In the genomic region with DNA sequence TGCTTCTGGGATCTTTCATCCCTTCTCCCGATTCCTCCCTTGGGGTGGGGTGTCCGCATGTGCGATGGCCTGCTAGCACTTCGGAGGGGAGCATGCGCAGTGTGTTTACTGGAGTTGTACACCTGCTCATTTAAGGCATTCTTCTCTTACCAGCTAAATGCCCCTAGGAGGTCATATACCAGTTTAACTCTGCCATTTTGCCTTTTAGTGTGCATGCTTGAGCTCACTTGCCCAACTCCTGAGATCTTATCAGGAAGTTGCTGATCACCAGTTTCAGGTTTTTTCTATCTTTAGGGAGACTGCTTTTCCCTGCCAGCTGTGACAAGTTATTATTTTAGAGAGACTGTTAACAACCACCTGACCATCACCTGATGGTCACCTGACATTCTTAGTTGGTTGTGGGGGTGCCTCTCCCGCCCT, we compare ENCODE assay signal across 24 cellular contexts.
A peak's percentile ranks its signal among the peaks of the same experiment; 100 is the strongest.
DNase-seq lines count a peak whose midpoint lies in the region; ATAC-seq, FAIRE-seq and TF ChIP-seq lines count a peak whose summit lies in the region.
"Had no signal": no experiment of that assay in that cellular context is flagged by ENCODE, and none has a peak within 500 bp of the region (broad histone marks: within the 10 kb centered on the region; RNA-seq: fewer than 3 reads in every experiment).

No MANE protein-coding gene starts in this region.

- WGBS in K562 (ENCODE audit: insufficient coverage, low coverage, missing lambda C conversion rate), result 8% methylated on average over 6 of the region's 6 CpGs

- no peaks in the 10 kb centered on the region for H3K9me3 Mint-ChIP-seq in type B pancreatic cell
- H3K9me3 Mint-ChIP-seq in T-cell, result no peaks in the 10 kb centered on the region
- H3K9me3 Mint-ChIP-seq: activated CD4-positive, alpha-beta T cell treated with anti-CD3 and anti-CD28 coated beads, Interleukin-2, amount 10 ng/mL, durations not matched to agents 24 days and 14 days; HFFc6; stimulated activated naive CD8-positive, alpha-beta T cell treated with anti-CD3 and anti-CD28 coated beads, Interleukin-15, amount 100 ng/mL, for 72 hours had no signal

- intact Hi-C loops in K562 (cut with micrococcal nuclease), result no loop called here

- H2AFZ ChIP-seq in K562 (ENCODE audit: low read depth, low read length), result no peak overlapping the region

- no peak for TF ChIP-seq CTCF in K562 (IDR thresholded peaks at IDR 0.05 in 2 of 3, conservative IDR thresholded peaks at IDR 0.05 in 1 of 3; ENCODE audit: insufficient read depth in 2 of 3, low read depth in 1 of 3, low read length in 3 of 3)
- no peak for TF ChIP-seq CTCF in type B pancreatic cell (conservative IDR thresholded peaks at IDR 0.05)

- CTCF ChIA-PET in K562 (lab: Yijun Ruan, JAX; ENCODE audit: low intra/inter-chr PET ratio) (no interaction called here), T-cell (lab: Charles Lee) (interaction anchor here in 1 of 2 donors (0.6 kb wide), 1 partner anchor 109 kb away, joined by 3 read pairs; no protein-coding TSS in a partner anchor)

- H3K9me3 ChIP-seq in K562 (replicated peaks; ENCODE audit: control insufficient read depth, insufficient read depth, low read depth, low read length), result no peaks in the 10 kb centered on the region
- H3K9me3 ChIP-seq: upper lobe of right lung had no signal

- POLR2A ChIA-PET in K562 (lab: Yijun Ruan, JAX), result no interaction called here
- POLR2A ChIA-PET in T-cell (lab: Charles Lee), result no interaction called here

- H4K20me1 ChIP-seq in K562 (replicated peaks; ENCODE audit: control insufficient read depth, insufficient read depth, low read length), result no peaks in the 10 kb centered on the region

- DNase-seq in NCI-H2196 (lab: John Stamatoyannopoulos, UW; ENCODE audit: unreplicated experiment), result peak; percentile 41
- DNase-seq in NCI-H2196 treated with DMSO at 0.1 percent for 48 hours (lab: John Stamatoyannopoulos, UW; ENCODE audit: unreplicated experiment), result no peak
- peak; percentile 44 for DNase-seq in NAMALWA (ENCODE audit: low spot score)
- no peak for DNase-seq in K562 (ENCODE audit: extremely low read depth in 1 of 4, low spot score in 3 of 4)
- no peak for DNase-seq in type B pancreatic cell (ENCODE audit: extremely low spot score, unreplicated experiment)
- DNase-seq in NCI-H187 (lab: John Stamatoyannopoulos, UW), result no peak
- no peak for DNase-seq in ACHN
- no peak for DNase-seq in T-cell
- DNase-seq: activated CD4-positive, alpha-beta T cell treated with anti-CD3 and anti-CD28 coated beads, Interleukin-2, amount 10 ng/mL, durations not matched to agents 24 days and 14 days; activated CD8-positive, alpha-beta memory T cell treated with anti-CD3 and anti-CD28 coated beads, Interleukin-2, amount 50 U/mL, for 4 hours; activated effector memory CD4-positive, alpha-beta T cell treated with anti-CD3 and anti-CD28 coated beads, Interleukin-2, amount 50 U/mL, for 16 hours; brain microvascular endothelial cell; Calu3; HFFc6; NCI-H1930; SIG-M5; stimulated activated CD4-positive, alpha-beta T cell treated with anti-CD3 and anti-CD28 coated beads, Interleukin-2, amount 100 ng/mL, for 48 hours; stimulated activated naive CD8-positive, alpha-beta T cell treated with anti-CD3 and anti-CD28 coated beads, Interleukin-15, amount 100 ng/mL, for 72 hours; T-helper 1 cell; upper lobe of right lung had no signal

- no peaks in the 10 kb centered on the region for H3K36me3 ChIP-seq in K562 (ENCODE audit: control insufficient read depth, insufficient read depth, low read length)
- H3K36me3 ChIP-seq: brain microvascular endothelial cell, upper lobe of right lung had no signal

- no peak overlapping the region for H3K4me3 ChIP-seq in K562
- H3K4me3 ChIP-seq: upper lobe of right lung had no signal

- peak overlapping the region; percentile 77 for H3K27ac Mint-ChIP-seq in type B pancreatic cell
- no peak overlapping the region for H3K27ac Mint-ChIP-seq in T-cell
- H3K27ac Mint-ChIP-seq: activated CD4-positive, alpha-beta T cell treated with anti-CD3 and anti-CD28 coated beads, Interleukin-2, amount 10 ng/mL, durations not matched to agents 24 days and 14 days; B cell; HFFc6; stimulated activated naive CD8-positive, alpha-beta T cell treated with anti-CD3 and anti-CD28 coated beads, Interleukin-15, amount 100 ng/mL, for 72 hours had no signal

- H3K4me1 Mint-ChIP-seq in type B pancreatic cell (ENCODE audit: unreplicated experiment) (peaks cover 28% of the 10 kb centered on the region), T-cell (peaks cover 41 to 46% (median 43%) of the 10 kb centered on the region in 3 donors)

- H3K4me1 ChIP-seq in K562 (replicated peaks in 1 of 2; ENCODE audit: control insufficient read depth in 2 of 2, insufficient read depth in 2 of 2, low read length in 2 of 2), result no peaks in the 10 kb centered on the region

- no TSS peak for BruUV-seq in K562 (replicated peaks; lab: Mats Ljungman, UMichigan)

- in situ Hi-C loops in K562 (cut with MboI) (no loop called here), ACHN (cut with HindIII; ENCODE audit: low pct_ligation_motif_present, low pct_unique_long_range_greater_than_20kb, low sequenced_read_pairs) (no loop called here)

- peak overlapping the region; percentile 26 for H3K4me3 Mint-ChIP-seq in type B pancreatic cell
- peak overlapping the region in 1 of 3 donors; percentile 55 for H3K4me3 Mint-ChIP-seq in T-cell
- H3K4me3 Mint-ChIP-seq: activated CD4-positive, alpha-beta T cell treated with anti-CD3 and anti-CD28 coated beads, Interleukin-2, amount 10 ng/mL, durations not matched to agents 24 days and 14 days; B cell; HFFc6; stimulated activated naive CD8-positive, alpha-beta T cell treated with anti-CD3 and anti-CD28 coated beads, Interleukin-15, amount 100 ng/mL, for 72 hours had no signal

- no peak overlapping the region for H3K4me2 ChIP-seq in K562 (ENCODE audit: insufficient read depth, low read length)

- H3K36me3 Mint-ChIP-seq in type B pancreatic cell (no peaks in the 10 kb centered on the region), T-cell (no peaks in the 10 kb centered on the region)

- no peak overlapping the region for H3K27ac ChIP-seq in K562 (ENCODE audit: extremely low read depth, low read depth, low read length)
- H3K27ac ChIP-seq: brain microvascular endothelial cell, upper lobe of right lung had no signal

- ATAC-seq in K562 (no peak), T-cell (replicated peaks in 1 of 4) (no peak)
- ATAC-seq: stimulated activated naive CD8-positive, alpha-beta T cell treated with anti-CD3 and anti-CD28 coated beads, Interleukin-15, amount 100 ng/mL, for 72 hours; upper lobe of right lung had no signal

- no peak for FAIRE-seq in K562 (lab: Jason Lieb, UNC)
- FAIRE-seq: colon, GM18507, small intestine had no signal

- no peak for TF ChIP-seq EP300 in K562 (IDR thresholded peaks at IDR 0.05; ENCODE audit: low read length)

- TF ChIP-seq POLR2A in K562 (conservative IDR thresholded peaks at IDR 0.05), result no peak

- no peaks in the 10 kb centered on the region for H3K9me1 ChIP-seq in K562 (ENCODE audit: control insufficient read depth, insufficient read depth, low read length)

- H3K27me3 Mint-ChIP-seq in type B pancreatic cell (no peaks in the 10 kb centered on the region), T-cell (no peaks in the 10 kb centered on the region)
- H3K27me3 Mint-ChIP-seq: activated CD4-positive, alpha-beta T cell treated with anti-CD3 and anti-CD28 coated beads, Interleukin-2, amount 10 ng/mL, durations not matched to agents 24 days and 14 days; B cell; stimulated activated naive CD8-positive, alpha-beta T cell treated with anti-CD3 and anti-CD28 coated beads, Interleukin-15, amount 100 ng/mL, for 72 hours had no signal

- H3K27me3 ChIP-seq in K562 (ENCODE audit: control insufficient read depth in 2 of 2, insufficient read depth in 2 of 2, low read length in 2 of 2), result peaks cover 9 to 12% of the 10 kb centered on the region in 2 experiments; a peak in 3 of 5 replicates
- H3K27me3 ChIP-seq: brain microvascular endothelial cell, upper lobe of right lung had no signal

- TF ChIP-seq RAD21 in K562 (CRISPR knock-in tag; conservative IDR thresholded peaks at IDR 0.05 in 1 of 2, IDR thresholded peaks at IDR 0.05 in 1 of 2), result no peak

- no peaks in the 10 kb centered on the region for H3K79me2 ChIP-seq in K562 (ENCODE audit: control insufficient read depth, insufficient read depth, low read length)

- H3K9ac ChIP-seq in K562 (ENCODE audit: insufficient read depth in 1 of 2, low read depth in 2 of 2, low read length in 2 of 2), result no peak overlapping the region

TF ChIP-seq in K562, 482 proteins besides CTCF, POLR2A, EP300 and RAD21:
- TF ChIP-seq ZNF146 (CRISPR knock-in tag; IDR thresholded peaks at IDR 0.05; ENCODE audit: unreplicated experiment), result no peak
- TF ChIP-seq NRF1 (conservative IDR thresholded peaks at IDR 0.05 in 1 of 2, IDR thresholded peaks at IDR 0.05 in 1 of 2), result peak; percentile 84 to 86

Comparison
In these comparisons a context has a peak if more than half of its experiments do, and no peak if none do; other contexts are left out.
1. DNase-seq: peak in NCI-H2196 (single experiment) and NAMALWA (single experiment); none in NCI-H2196 treated with DMSO at 0.1 percent for 48 hours (single experiment), K562 (0 of 4), type B pancreatic cell (single experiment), NCI-H187 (0 of 2), ACHN (single experiment) and T-cell (0 of 34).